12 cellular contexts compared by ENCODE assay signal in the genomic region with DNA sequence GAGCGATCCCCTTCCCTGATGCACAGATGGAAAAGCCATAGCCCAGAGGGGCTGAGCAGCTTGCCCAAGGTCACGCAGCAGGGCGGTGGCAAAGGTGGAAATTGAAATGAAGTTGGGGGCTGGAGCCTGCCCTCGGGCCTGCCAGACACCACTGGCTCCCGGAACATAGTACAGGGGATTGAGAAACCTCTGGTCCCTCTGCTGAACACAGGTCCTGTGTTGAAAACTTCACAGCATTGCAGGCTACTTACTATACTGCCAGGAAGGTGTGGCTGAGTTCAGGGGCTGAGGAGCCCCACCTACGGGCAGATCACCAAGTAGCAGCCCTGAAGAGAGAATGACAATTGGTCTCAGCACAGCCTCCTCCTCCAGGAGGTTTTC.
A peak's percentile ranks its signal among the peaks of the same experiment; 100 is the strongest.
DNase-seq lines count a peak whose midpoint lies in the region; ATAC-seq and TF ChIP-seq lines count a peak whose summit lies in the region.
"Had no signal": no experiment of that assay in that cellular context is flagged by ENCODE, and none has a peak within 500 bp of the region (broad histone marks: within the 10 kb centered on the region; RNA-seq: fewer than 3 reads in every experiment).

No MANE protein-coding gene starts in this region.

- H3K56ac ChIP-seq in mesendoderm (ENCODE audit: low read length), result peak overlapping the region; percentile 17

- no peak overlapping the region for H2BK120ac ChIP-seq in mesendoderm (ENCODE audit: low read depth, low read length)

- H3K4me3 Mint-ChIP-seq in MCF 10A (ENCODE audit: unreplicated experiment), result no peak overlapping the region
- H3K4me3 Mint-ChIP-seq: dendritic cell treated with granulocyte-macrophage colony-stimulating factor and Interleukin-4, amounts not matched to agents 40 ng/mL and 50 ng/mL, for 4 days had no signal

- peaks cover 7% of the 10 kb centered on the region for H3K4me1 ChIP-seq in mesendoderm (ENCODE audit: control insufficient read depth, low read depth, low read length)

- no peak overlapping the region for H2BK15ac ChIP-seq in mesendoderm (replicated peaks; ENCODE audit: low read depth)

- POLR2A ChIA-PET in MCF 10A (lab: Yijun Ruan, JAX), result interaction anchor here (0.6 to 0.7 kb wide), 3 partner anchors 15 to 184 kb away, joined by 3 read pairs; no protein-coding TSS in a partner anchor

- H3K4me3 ChIP-seq in mesendoderm (ENCODE audit: low read length), result no peak overlapping the region

- H3K18ac ChIP-seq in mesendoderm (ENCODE audit: low read length), result no peak overlapping the region

- H2AK5ac ChIP-seq in mesendoderm (ENCODE audit: low read length), result no peak overlapping the region

- peak; percentile 17 for TF ChIP-seq CTCF in MCF 10A (IDR thresholded peaks at IDR 0.05; ENCODE audit: unreplicated experiment)

- no peaks in the 10 kb centered on the region for H3K36me3 ChIP-seq in mesendoderm (ENCODE audit: control insufficient read depth, insufficient read depth, low read length)

- no TSS peak for BruUV-seq in MCF 10A (replicated peaks; lab: Mats Ljungman, UMichigan)

- no peak overlapping the region for H3K27ac Mint-ChIP-seq in MCF 10A (ENCODE audit: low read depth, unreplicated experiment)
- H3K27ac Mint-ChIP-seq: dendritic cell treated with granulocyte-macrophage colony-stimulating factor and Interleukin-4, amounts not matched to agents 40 ng/mL and 50 ng/mL, for 4 days; naive B cell had no signal

- H4K8ac ChIP-seq in mesendoderm (ENCODE audit: low read depth, low read length), result no peak overlapping the region

- H2BK5ac ChIP-seq in mesendoderm (ENCODE audit: low read length), result no peak overlapping the region

- no peak overlapping the region for H3K4ac ChIP-seq in mesendoderm (ENCODE audit: low read depth, low read length)

- no peaks in the 10 kb centered on the region for H3K79me2 ChIP-seq in mesendoderm (ENCODE audit: control insufficient read depth, insufficient read depth, low read length)

- no peak overlapping the region for H3K23ac ChIP-seq in mesendoderm (ENCODE audit: low read length)

- peaks cover 24% of the 10 kb centered on the region for H3K9me3 Mint-ChIP-seq in MCF 10A (ENCODE audit: unreplicated experiment)

- H3K4me2 ChIP-seq in mesendoderm (ENCODE audit: low read length), result no peak overlapping the region

- no CpG with 5 or more reads among the region's 6 CpGs for WGBS in mesendoderm (ENCODE audit: extremely low coverage, insufficient coverage, low lambda C conversion rate)

- H3K9ac ChIP-seq in mesendoderm (ENCODE audit: low read length), result no peak overlapping the region

- no peaks in the 10 kb centered on the region for H3K4me1 Mint-ChIP-seq in MCF 10A (ENCODE audit: insufficient read depth, unreplicated experiment)
- H3K4me1 Mint-ChIP-seq: naive B cell had no signal

- intact Hi-C loops in MCF 10A (cut with micrococcal nuclease), result no loop called here

- no peaks in the 10 kb centered on the region for H3K36me3 Mint-ChIP-seq in MCF 10A (ENCODE audit: insufficient read depth, unreplicated experiment)

- H4K5ac ChIP-seq in mesendoderm (ENCODE audit: low read length), result no peak overlapping the region

- no peak overlapping the region for H3K27ac ChIP-seq in mesendoderm (ENCODE audit: low read depth, low read length)

- H3K79me1 ChIP-seq in mesendoderm (ENCODE audit: low read length), result no peaks in the 10 kb centered on the region

- peak; percentile 74 for DNase-seq in D341Med (ENCODE audit: low spot score)
- DNase-seq in Kasumi-1 (lab: John Stamatoyannopoulos, UW), result peak; percentile 33 to 49
- peak; percentile 39 for DNase-seq in MCF 10A (ENCODE audit: unreplicated experiment)
- DNase-seq in mesendoderm, result peak; percentile 83
- DNase-seq in anterior cingulate cortex (lab: John Stamatoyannopoulos, UW), result no peak
- DNase-seq: activated CD4-positive, alpha-beta T cell treated with anti-CD3 and anti-CD28 coated beads for 4 hours; naive B cell; NCI-H1930 had no signal

- CTCF ChIA-PET in MCF 10A (lab: Yijun Ruan, JAX), result interaction anchor here (1.0 to 2.0 kb wide), 2 partner anchors 296 to 390 kb away, joined by 4 to 6 read pairs; no protein-coding TSS in a partner anchor

- no peaks in the 10 kb centered on the region for H3K27me3 Mint-ChIP-seq in MCF 10A (ENCODE audit: insufficient read depth, unreplicated experiment)
- H3K27me3 Mint-ChIP-seq: dendritic cell treated with granulocyte-macrophage colony-stimulating factor and Interleukin-4, amounts not matched to agents 40 ng/mL and 50 ng/mL, for 4 days had no signal

- ATAC-seq in GM21367 (IDR thresholded peaks at IDR 0.05; ENCODE audit: unreplicated experiment) (no peak), GM19452 (IDR thresholded peaks at IDR 0.05; ENCODE audit: unreplicated experiment) (no peak), HG03159 (IDR thresholded peaks at IDR 0.05; ENCODE audit: unreplicated experiment) (no peak)

- H3K27me3 ChIP-seq in mesendoderm (ENCODE audit: insufficient read depth, low read length, poor library complexity), result no peaks in the 10 kb centered on the region

Comparison
In these comparisons a context has a peak if more than half of its experiments do, and no peak if none do; other contexts are left out.
1. DNase-seq: peak in D341Med (single experiment), Kasumi-1 (2 of 2), MCF 10A (single experiment) and mesendoderm (single experiment); none in anterior cingulate cortex (0 of 58).